1 cellular context compared by ENCODE assay signal in the genomic region with DNA sequence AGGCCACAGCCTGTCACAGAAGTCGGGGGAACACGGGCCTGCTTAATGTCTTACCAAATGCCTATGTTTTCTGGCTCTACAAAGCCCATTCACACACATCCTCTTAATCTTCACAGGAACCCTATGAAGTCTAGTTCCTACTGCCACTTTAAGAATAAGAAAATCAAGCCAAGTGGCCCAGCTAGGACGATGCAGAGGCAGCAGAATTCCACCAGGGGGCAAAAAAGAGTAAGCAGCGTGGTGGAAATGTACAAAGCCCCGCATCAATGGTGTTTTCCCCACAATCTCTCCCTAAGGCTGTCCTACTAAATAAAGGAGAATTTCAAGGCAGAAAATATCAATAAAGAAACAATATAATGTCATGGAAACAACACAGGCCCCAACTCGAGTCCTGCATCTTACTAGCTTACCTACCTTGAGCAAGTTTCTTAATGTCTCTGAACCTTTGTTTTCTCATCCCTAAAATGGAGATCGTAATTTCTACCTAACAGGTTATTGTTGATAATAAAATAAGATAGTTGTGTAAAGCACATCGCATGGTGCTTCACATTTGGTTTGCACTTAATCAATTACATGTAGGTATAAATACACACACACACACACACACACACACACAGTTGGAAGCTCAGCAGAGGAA.
TF ChIP-seq lines count a peak whose summit lies in the region.

No MANE protein-coding gene starts in this region.

TF ChIP-seq in GM12878, 131 proteins besides CTCF, POLR2A, EP300 and RAD21 (continued from another document):
- no peak for TF ChIP-seq ETV6 (conservative IDR thresholded peaks at IDR 0.05 in 1 of 2, IDR thresholded peaks at IDR 0.05 in 1 of 2; ENCODE audit: borderline replicate concordance in 1 of 2, low read depth in 1 of 2)
- TF ChIP-seq TCF7 (IDR thresholded peaks at IDR 0.05; ENCODE audit: borderline replicate concordance): no peak
- TF ChIP-seq NR2F1 (conservative IDR thresholded peaks at IDR 0.05): no peak
- no peak for TF ChIP-seq CREM (IDR thresholded peaks at IDR 0.05; ENCODE audit: low read depth)
- TF ChIP-seq, protein P1, sequence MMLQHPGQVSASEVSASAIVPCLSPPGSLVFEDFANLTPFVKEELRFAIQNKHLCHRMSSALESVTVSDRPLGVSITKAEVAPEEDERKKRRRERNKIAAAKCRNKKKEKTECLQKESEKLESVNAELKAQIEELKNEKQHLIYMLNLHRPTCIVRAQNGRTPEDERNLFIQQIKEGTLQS (IDR thresholded peaks at IDR 0.05; ENCODE audit: borderline replicate concordance, extremely low read depth, low read depth, low read length): no peak
- peak; percentile 64; the same call in 1 of the 2 replicates for TF ChIP-seq YY1 (IDR thresholded peaks at IDR 0.05; ENCODE audit: low read depth, low read length)
